1 cellular context compared by ENCODE assay signal in genomic region chr14:30630248-30630647, GRCh38.
TF ChIP-seq lines count a peak whose summit lies in the region.

No MANE protein-coding gene starts in this region.

TF ChIP-seq in IMR-90, 13 proteins besides CTCF, POLR2A, EP300 and RAD21 (continued from another document):
- no peak for TF ChIP-seq MAZ (IDR thresholded peaks at IDR 0.05; ENCODE audit: borderline replicate concordance, low read depth, low read length)
